Comparison of ENCODE assay signal across 8 cellular contexts in genomic region chr1:193105821-193106177, GRCh38. TPM values are rescaled to one million over a fixed set of nuclear protein-coding genes. Genes with fewer than 3 reads are reported as not detected.
DNase-seq lines count a peak whose midpoint lies in the region; ATAC-seq, FAIRE-seq and TF ChIP-seq lines count a peak whose summit lies in the region.

No MANE protein-coding gene starts in this region.

- peak overlapping the region; percentile 90 for H3K27ac ChIP-seq in astrocyte (ENCODE audit: low read depth, low read length)

- H3K36me3 ChIP-seq in astrocyte (ENCODE audit: insufficient read depth, low read length), result no peaks in the 10 kb centered on the region

- no peak for DNase-seq in activated naive CD4-positive, alpha-beta T cell treated with Interleukin-2 at 50 U/mL for 16 hours
- DNase-seq in astrocyte (ENCODE audit: low read depth) (no peak), lower leg skin (ENCODE audit: low spot score in 2 of 2) (no peak), type B pancreatic cell (ENCODE audit: extremely low spot score, unreplicated experiment) (no peak)

- H3K27me3 Mint-ChIP-seq in activated naive CD4-positive, alpha-beta T cell treated with anti-CD3 and anti-CD28 coated beads, Interleukin-2, amount 50 U/mL, for 24 hours, result no peaks in the 10 kb centered on the region
- H3K27me3 Mint-ChIP-seq in astrocyte (ENCODE audit: low read depth, unreplicated experiment) (no peaks in the 10 kb centered on the region), type B pancreatic cell (no peaks in the 10 kb centered on the region)

- intact Hi-C loops in lower leg skin (cut with DNase I; ENCODE audit: low total_unique reads), result no loop called here

- peak overlapping the region; percentile 87 for H2AFZ ChIP-seq in astrocyte (ENCODE audit: low read depth, low read length)

- TF ChIP-seq POLR2A in lower leg skin (IDR thresholded peaks at IDR 0.05), result no peak

- TF ChIP-seq CTCF in astrocyte (IDR thresholded peaks at IDR 0.05; ENCODE audit: insufficient read depth, low read depth, low read length), result no peak
- TF ChIP-seq CTCF in lower leg skin (IDR thresholded peaks at IDR 0.05), result no peak
- TF ChIP-seq CTCF in type B pancreatic cell (conservative IDR thresholded peaks at IDR 0.05), result no peak

- peak overlapping the region; percentile 90 for H3K4me2 ChIP-seq in astrocyte (ENCODE audit: low read length)

- H3K4me3 Mint-ChIP-seq in activated naive CD4-positive, alpha-beta T cell treated with anti-CD3 and anti-CD28 coated beads, Interleukin-2, amount 50 U/mL, for 24 hours, result peak overlapping the region; percentile 94
- H3K4me3 Mint-ChIP-seq in astrocyte (ENCODE audit: unreplicated experiment), result peak overlapping the region; percentile 83
- peak overlapping the region; percentile 96 for H3K4me3 Mint-ChIP-seq in type B pancreatic cell

- H3K27ac Mint-ChIP-seq in activated naive CD4-positive, alpha-beta T cell treated with anti-CD3 and anti-CD28 coated beads, Interleukin-2, amount 50 U/mL, for 24 hours, result peak overlapping the region; percentile 86
- H3K27ac Mint-ChIP-seq in astrocyte (ENCODE audit: unreplicated experiment) (no peak overlapping the region), type B pancreatic cell (peak overlapping the region; percentile 91)

- H3K4me3 ChIP-seq in astrocyte (ENCODE audit: insufficient read depth, low read depth, low read length), result peak overlapping the region; percentile 93
- H3K4me3 ChIP-seq in lower leg skin (ENCODE audit: low read depth, poor library complexity, severe bottlenecking), result peak overlapping the region; percentile 85

- peaks cover 9% of the 10 kb centered on the region for H3K4me1 ChIP-seq in astrocyte (ENCODE audit: insufficient read depth, low read length)

- no peaks in the 10 kb centered on the region for H3K9me3 Mint-ChIP-seq in activated naive CD4-positive, alpha-beta T cell treated with anti-CD3 and anti-CD28 coated beads, Interleukin-2, amount 50 U/mL, for 24 hours
- H3K9me3 Mint-ChIP-seq in astrocyte (ENCODE audit: unreplicated experiment), result no peaks in the 10 kb centered on the region
- H3K9me3 Mint-ChIP-seq in type B pancreatic cell, result no peaks in the 10 kb centered on the region

- 28 to 31% methylated on average over 4 of the region's 4 CpGs for WGBS in lower leg skin, 2 donors

- peaks cover 7% of the 10 kb centered on the region for H4K20me1 ChIP-seq in astrocyte (ENCODE audit: insufficient read depth, low read length)

- no peaks in the 10 kb centered on the region for H3K27me3 ChIP-seq in astrocyte (ENCODE audit: insufficient read depth, low read length)

- H3K79me2 ChIP-seq in astrocyte (ENCODE audit: insufficient read depth, low read length), result peaks cover 35% of the 10 kb centered on the region

- no peaks in the 10 kb centered on the region for H3K36me3 Mint-ChIP-seq in activated naive CD4-positive, alpha-beta T cell treated with anti-CD3 and anti-CD28 coated beads, Interleukin-2, amount 50 U/mL, for 24 hours
- no peaks in the 10 kb centered on the region for H3K36me3 Mint-ChIP-seq in astrocyte (ENCODE audit: low read depth, unreplicated experiment)
- no peaks in the 10 kb centered on the region for H3K36me3 Mint-ChIP-seq in type B pancreatic cell

- FAIRE-seq in astrocyte (lab: Jason Lieb, UNC), result no peak

- H3K9ac ChIP-seq in astrocyte (ENCODE audit: low read length), result peak overlapping the region; percentile 90

- H3K9me3 ChIP-seq in astrocyte (ENCODE audit: insufficient read depth, low read depth, low read length), result no peaks in the 10 kb centered on the region

- peaks cover 28% of the 10 kb centered on the region for H3K4me1 Mint-ChIP-seq in activated naive CD4-positive, alpha-beta T cell treated with anti-CD3 and anti-CD28 coated beads, Interleukin-2, amount 50 U/mL, for 24 hours
- H3K4me1 Mint-ChIP-seq in astrocyte (ENCODE audit: low read depth, unreplicated experiment) (peaks cover 16% of the 10 kb centered on the region), type B pancreatic cell (ENCODE audit: unreplicated experiment) (peaks cover 22% of the 10 kb centered on the region)

- ATAC-seq in HG02763 (IDR thresholded peaks at IDR 0.05; ENCODE audit: unreplicated experiment) (no peak), HG03521 (IDR thresholded peaks at IDR 0.05; ENCODE audit: unreplicated experiment) (no peak), GM21360 (IDR thresholded peaks at IDR 0.05; ENCODE audit: unreplicated experiment) (no peak)

RNA-seq across cellular contexts. Expression of gene GLRX2, which starts 0.6 kb away (rescaled TPM):
- 37.0 and 37.1 TPM in 2 replicates for total RNA-seq in astrocyte
- 10 to 100 TPM in 1 of 4 donors, 1 to 10 TPM in 3; 5.6 to 11.0 (median 8.1) TPM for total RNA-seq in lower leg skin
- 13.9 and 18.9 TPM in 2 replicates for total RNA-seq in type B pancreatic cell (ENCODE audit: low replicate concordance)

RNA-seq across cellular contexts. Expression of gene CDC73, which starts 16.0 kb away (rescaled TPM):
- total RNA-seq in astrocyte (72.9 and 77.7 TPM in 2 replicates), lower leg skin (10 to 100 TPM; 19.2 to 23.7 (median 20.0) TPM), type B pancreatic cell (ENCODE audit: low replicate concordance) (43.3 and 57.5 TPM in 2 replicates)

RNA-seq across cellular contexts. Expression of gene RO60, which starts 46.4 kb away (rescaled TPM):
- total RNA-seq in astrocyte (120 and 134 TPM in 2 replicates), lower leg skin (100 to 1,000 TPM in 1 of 4 donors, 10 to 100 TPM in 3; 40.3 to 106 (median 64.4) TPM), type B pancreatic cell (ENCODE audit: low replicate concordance) (56.1 and 90.5 TPM in 2 replicates)

RNA-seq across cellular contexts. Expression of gene UCHL5, which starts 46.6 kb away (rescaled TPM):
- total RNA-seq in astrocyte (26.4 and 33.3 TPM in 2 replicates), lower leg skin (10 to 100 TPM; 25.5 to 57.9 (median 37.7) TPM), type B pancreatic cell (ENCODE audit: low replicate concordance) (23.8 and 31.3 TPM in 2 replicates)
